ENCODE assay signal across 19 cellular contexts in genomic region chr10:35562427-35562826, GRCh38. TPM values are rescaled to one million over a fixed set of nuclear protein-coding genes. Genes with fewer than 3 reads are reported as not detected.
"Had no signal": no experiment of that assay in that cellular context is flagged by ENCODE, and none has a peak within 500 bp of the region (broad histone marks: within the 10 kb centered on the region; RNA-seq: fewer than 3 reads in every experiment).

No MANE protein-coding gene starts in this region.

- DNase-seq: activated CD4-positive, alpha-beta T cell treated with anti-CD3 and anti-CD28 coated beads for 48 hours; activated CD4-positive, alpha-beta T cell treated with anti-CD3 and anti-CD28 coated beads, Interleukin-2, amount 50 U/mL, for 4 hours; activated CD4-positive, CD25-positive, alpha-beta regulatory T cell treated with anti-CD3 and anti-CD28 coated beads, Interleukin-2, amount 50 U/mL, for 72 hours; activated CD8-positive, alpha-beta memory T cell treated with anti-CD3 and anti-CD28 coated beads, Interleukin-2, amount 10 ng/mL, durations not matched to agents 7 days and 5 days; activated effector memory CD4-positive, alpha-beta T cell treated with anti-CD3 and anti-CD28 coated beads, Interleukin-2, amount 50 U/mL, for 16 hours; activated naive CD4-positive, alpha-beta T cell treated with anti-CD3 and anti-CD28 coated beads for 36 hours; activated naive CD8-positive, alpha-beta T cell treated with anti-CD3 and anti-CD28 coated beads for 36 hours; activated T-cell treated with anti-CD3 and anti-CD28 coated beads, Interleukin-2, amount 50 U/mL, for 4 hours; adrenal gland; KG1; NCI-H1048; NCI-H146; NCI-H187 treated with DMSO at 0.1 percent for 48 hours; NCI-H2081 treated with DMSO at 0.1 percent for 48 hours; NCI-H446; PC-3; SHP77 treated with DMSO at 0.1 percent for 48 hours had no signal

- H3K9me3 Mint-ChIP-seq: activated naive CD4-positive, alpha-beta T cell treated with anti-CD3 and anti-CD28 coated beads for 36 hours; activated naive CD8-positive, alpha-beta T cell treated with anti-CD3 and anti-CD28 coated beads for 36 hours; activated T-cell treated with anti-CD3 and anti-CD28 coated beads, Interleukin-2, amount 50 U/mL, for 4 hours; T-helper 1 cell treated with Interleukin-12 subunit alpha and Interleukin-12 subunit beta and Interleukin-4 antibody, amounts not matched to agents 30 μg/mL and 1 μg/mL, for 36 hours had no signal

- H3K4me3 ChIP-seq: adrenal gland had no signal

- H3K9me3 ChIP-seq: adrenal gland had no signal

- H3K27me3 ChIP-seq: adrenal gland had no signal

- H3K36me3 Mint-ChIP-seq: activated CD8-positive, alpha-beta memory T cell treated with anti-CD3 and anti-CD28 coated beads, Interleukin-2, amount 10 ng/mL, durations not matched to agents 7 days and 5 days had no signal

- H3K27ac ChIP-seq: adrenal gland had no signal

- H3K27me3 Mint-ChIP-seq: activated CD8-positive, alpha-beta memory T cell treated with anti-CD3 and anti-CD28 coated beads, Interleukin-2, amount 10 ng/mL, durations not matched to agents 7 days and 5 days; activated naive CD8-positive, alpha-beta T cell treated with anti-CD3 and anti-CD28 coated beads for 36 hours had no signal

- ATAC-seq: activated CD8-positive, alpha-beta memory T cell treated with anti-CD3 and anti-CD28 coated beads, Interleukin-2, amount 10 ng/mL, durations not matched to agents 7 days and 5 days; activated T-cell treated with anti-CD3 and anti-CD28 coated beads, Interleukin-2, amount 50 U/mL, for 4 hours had no signal

- H3K4me1 Mint-ChIP-seq: activated naive CD8-positive, alpha-beta T cell treated with anti-CD3 and anti-CD28 coated beads for 36 hours had no signal

- H3K4me3 Mint-ChIP-seq: activated CD8-positive, alpha-beta memory T cell treated with anti-CD3 and anti-CD28 coated beads, Interleukin-2, amount 10 ng/mL, durations not matched to agents 7 days and 5 days; activated naive CD4-positive, alpha-beta T cell treated with anti-CD3 and anti-CD28 coated beads for 36 hours; activated naive CD8-positive, alpha-beta T cell treated with anti-CD3 and anti-CD28 coated beads for 36 hours; activated T-cell treated with anti-CD3 and anti-CD28 coated beads, Interleukin-2, amount 50 U/mL, for 4 hours; T-helper 1 cell treated with Interleukin-12 subunit alpha and Interleukin-12 subunit beta and Interleukin-4 antibody, amounts not matched to agents 30 μg/mL and 1 μg/mL, for 36 hours had no signal

- H3K27ac Mint-ChIP-seq: activated CD8-positive, alpha-beta memory T cell treated with anti-CD3 and anti-CD28 coated beads, Interleukin-2, amount 10 ng/mL, durations not matched to agents 7 days and 5 days; activated naive CD4-positive, alpha-beta T cell treated with anti-CD3 and anti-CD28 coated beads for 36 hours; activated naive CD8-positive, alpha-beta T cell treated with anti-CD3 and anti-CD28 coated beads for 36 hours; T-helper 1 cell treated with Interleukin-12 subunit alpha and Interleukin-12 subunit beta and Interleukin-4 antibody, amounts not matched to agents 30 μg/mL and 1 μg/mL, for 36 hours had no signal

RNA-seq across cellular contexts. Expression of gene GJD4, which starts 42.7 kb away (rescaled TPM):
- total RNA-seq: activated CD8-positive, alpha-beta memory T cell treated with anti-CD3 and anti-CD28 coated beads, Interleukin-2, amount 10 ng/mL, durations not matched to agents 7 days and 5 days; activated naive CD4-positive, alpha-beta T cell treated with anti-CD3 and anti-CD28 coated beads for 36 hours; activated naive CD8-positive, alpha-beta T cell treated with anti-CD3 and anti-CD28 coated beads for 36 hours; activated T-cell treated with anti-CD3 and anti-CD28 coated beads, Interleukin-2, amount 50 U/mL, for 4 hours; adrenal gland; M059J had no signal
- polyA plus RNA-seq: adrenal gland had no signal
